28 cellular contexts compared by ENCODE assay signal in the genomic region with DNA sequence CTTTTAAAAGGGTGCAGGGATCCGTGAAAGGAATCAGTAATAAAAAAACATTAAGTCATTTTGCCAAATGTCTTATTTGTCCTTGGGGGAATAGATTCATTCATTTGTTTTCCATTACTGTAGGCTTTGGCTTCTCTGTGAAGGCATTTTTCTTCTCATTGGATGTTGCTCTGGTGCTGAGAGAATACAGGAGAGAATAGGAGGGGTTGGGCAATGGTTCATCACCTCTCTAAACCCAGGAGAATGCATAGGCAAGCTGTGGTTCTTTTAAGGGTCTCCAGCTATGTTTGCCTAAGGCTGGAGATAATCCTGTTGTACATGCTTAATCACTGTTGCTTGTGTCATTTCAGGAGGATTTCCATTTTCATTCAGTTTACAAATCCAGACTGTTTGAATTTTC.
"Had no signal": no experiment of that assay in that cellular context is flagged by ENCODE, and none has a peak within 500 bp of the region (broad histone marks: within the 10 kb centered on the region; RNA-seq: fewer than 3 reads in every experiment).

No MANE protein-coding gene starts in this region.

- H3K27ac Mint-ChIP-seq: activated CD4-positive, alpha-beta T cell treated with anti-CD3 and anti-CD28 coated beads, Interleukin-2, amount 10 ng/mL, durations not matched to agents 7 days and 5 days; activated CD8-positive, alpha-beta T cell treated with anti-CD3 and anti-CD28 coated beads for 36 hours; activated naive CD4-positive, alpha-beta T cell treated with anti-CD3 and anti-CD28 coated beads, Interleukin-2, amount 50 U/mL, for 72 hours; activated T-helper 17 cell treated with anti-CD3 and anti-CD28 coated beads, Interleukin-2, amount 50 U/mL, for 72 hours; mesothelial cell of epicardium; stimulated activated naive CD8-positive, alpha-beta T cell treated with anti-CD3 and anti-CD28 coated beads, Interleukin-15, amount 100 ng/mL, for 72 hours; T-helper 17 cell had no signal

- ATAC-seq: activated CD4-positive, CD25-positive, alpha-beta regulatory T cell treated with anti-CD3 and anti-CD28 coated beads, Interleukin-2, amount 50 U/mL, for 24 hours; activated CD8-positive, alpha-beta T cell treated with anti-CD3 and anti-CD28 coated beads for 36 hours; activated T-helper 17 cell treated with anti-CD3 and anti-CD28 coated beads, Interleukin-2, amount 50 U/mL, for 72 hours; gastroesophageal sphincter; heart left ventricle; left colon; naive thymus-derived CD8-positive, alpha-beta T cell; right cardiac atrium; stimulated activated naive CD8-positive, alpha-beta T cell treated with anti-CD3 and anti-CD28 coated beads, Interleukin-15, amount 100 ng/mL, for 72 hours; T-helper 17 cell had no signal

- H3K9me3 ChIP-seq: ascending aorta, esophagus squamous epithelium, gastroesophageal sphincter, heart left ventricle, neutrophil, ovary, prostate gland, tibial artery had no signal

- H3K4me1 ChIP-seq: ascending aorta, esophagus squamous epithelium, prostate gland, tibial artery had no signal

- H3K27me3 Mint-ChIP-seq: activated CD4-positive, alpha-beta T cell treated with anti-CD3 and anti-CD28 coated beads, Interleukin-2, amount 10 ng/mL, durations not matched to agents 7 days and 5 days; activated CD8-positive, alpha-beta T cell treated with anti-CD3 and anti-CD28 coated beads for 36 hours; activated T-helper 17 cell treated with anti-CD3 and anti-CD28 coated beads, Interleukin-2, amount 50 U/mL, for 72 hours; naive thymus-derived CD8-positive, alpha-beta T cell; stimulated activated naive CD8-positive, alpha-beta T cell treated with anti-CD3 and anti-CD28 coated beads, Interleukin-15, amount 100 ng/mL, for 72 hours; T-helper 17 cell had no signal

- H3K27me3 ChIP-seq: ascending aorta, esophagus squamous epithelium, gastroesophageal sphincter, heart left ventricle, neutrophil, ovary, tibial artery had no signal

- H3K4me1 Mint-ChIP-seq: activated CD4-positive, alpha-beta T cell treated with anti-CD3 and anti-CD28 coated beads, Interleukin-2, amount 10 ng/mL, durations not matched to agents 7 days and 5 days; activated T-helper 17 cell treated with anti-CD3 and anti-CD28 coated beads, Interleukin-2, amount 50 U/mL, for 72 hours; naive thymus-derived CD8-positive, alpha-beta T cell; stimulated activated naive CD8-positive, alpha-beta T cell treated with anti-CD3 and anti-CD28 coated beads, Interleukin-15, amount 100 ng/mL, for 72 hours; T-helper 17 cell had no signal

- H3K27ac ChIP-seq: ascending aorta, esophagus squamous epithelium, gastroesophageal sphincter, heart left ventricle, neutrophil, ovary, prostate gland, skin epidermis, tibial artery, VCaP had no signal

- H3K4me3 ChIP-seq: ascending aorta, esophagus squamous epithelium, gastroesophageal sphincter, heart left ventricle, lung, ovary, prostate gland, skin epidermis, tibial artery had no signal

- H3K36me3 ChIP-seq: ascending aorta, esophagus squamous epithelium, gastroesophageal sphincter, heart left ventricle, neutrophil, ovary, prostate gland, tibial artery had no signal

- H3K4me3 Mint-ChIP-seq: activated CD4-positive, alpha-beta T cell treated with anti-CD3 and anti-CD28 coated beads, Interleukin-2, amount 10 ng/mL, durations not matched to agents 7 days and 5 days; activated CD8-positive, alpha-beta T cell treated with anti-CD3 and anti-CD28 coated beads for 36 hours; activated T-helper 17 cell treated with anti-CD3 and anti-CD28 coated beads, Interleukin-2, amount 50 U/mL, for 72 hours; mesothelial cell of epicardium; naive thymus-derived CD8-positive, alpha-beta T cell; stimulated activated naive CD8-positive, alpha-beta T cell treated with anti-CD3 and anti-CD28 coated beads, Interleukin-15, amount 100 ng/mL, for 72 hours; T-helper 17 cell had no signal

- DNase-seq: activated CD4-positive, alpha-beta T cell treated with anti-CD3 and anti-CD28 coated beads, Interleukin-2, amount 10 ng/mL, durations not matched to agents 7 days and 5 days; activated CD8-positive, alpha-beta T cell treated with anti-CD3 and anti-CD28 coated beads for 36 hours; activated T-cell treated with anti-CD3 and anti-CD28 coated beads, Interleukin-2, amount 50 U/mL, for 1 hour; central memory CD4-positive, alpha-beta T cell; dermis blood vessel endothelial cell; esophagus squamous epithelium; heart left ventricle; islet precursor cell; left colon; naive thymus-derived CD8-positive, alpha-beta T cell; ovary; right cardiac atrium; stimulated activated CD4-positive, alpha-beta T cell treated with anti-CD3 and anti-CD28 coated beads, Interleukin-1b, Interleukin-23, amount 100 ng/mL, for 48 hours; stimulated activated naive CD8-positive, alpha-beta T cell treated with anti-CD3 and anti-CD28 coated beads, Interleukin-15, amount 100 ng/mL, for 72 hours; SW 1271; T-helper 17 cell; tibial artery had no signal

- H3K9me3 Mint-ChIP-seq: activated CD4-positive, alpha-beta T cell treated with anti-CD3 and anti-CD28 coated beads, Interleukin-2, amount 10 ng/mL, durations not matched to agents 7 days and 5 days; activated CD8-positive, alpha-beta T cell treated with anti-CD3 and anti-CD28 coated beads for 36 hours; activated naive CD4-positive, alpha-beta T cell treated with anti-CD3 and anti-CD28 coated beads, Interleukin-2, amount 50 U/mL, for 72 hours; activated T-helper 17 cell treated with anti-CD3 and anti-CD28 coated beads, Interleukin-2, amount 50 U/mL, for 72 hours; mesothelial cell of epicardium; naive thymus-derived CD8-positive, alpha-beta T cell; stimulated activated naive CD8-positive, alpha-beta T cell treated with anti-CD3 and anti-CD28 coated beads, Interleukin-15, amount 100 ng/mL, for 72 hours had no signal

- H3K36me3 Mint-ChIP-seq: activated naive CD4-positive, alpha-beta T cell treated with anti-CD3 and anti-CD28 coated beads, Interleukin-2, amount 50 U/mL, for 72 hours; mesothelial cell of epicardium had no signal
